ENCODE assay signal across 9 cellular contexts in the genomic region with DNA sequence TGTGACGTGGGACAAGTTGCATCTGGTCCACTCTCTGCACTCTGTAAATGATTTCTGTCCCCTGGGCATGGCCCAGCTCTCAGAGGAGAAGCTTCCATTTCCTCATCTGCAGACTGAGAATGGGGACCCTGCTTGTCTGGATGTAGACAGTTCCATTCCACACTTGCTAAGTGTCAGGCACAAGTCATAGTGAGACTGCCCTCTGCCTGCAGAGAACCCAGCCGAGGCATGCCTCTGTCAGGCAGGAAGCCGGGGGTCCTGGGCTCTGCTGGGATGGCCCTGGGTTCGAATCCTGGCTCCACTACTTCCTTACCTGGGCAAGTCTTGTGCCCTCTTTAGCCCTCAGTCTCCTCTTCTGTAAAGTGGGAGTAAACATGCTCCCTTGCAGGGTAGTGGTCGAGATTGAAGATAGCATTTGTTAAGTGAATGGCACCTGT. TPM values are rescaled to one million over a fixed set of nuclear protein-coding genes. Genes with fewer than 3 reads are reported as not detected.
A peak's percentile ranks its signal among the peaks of the same experiment; 100 is the strongest.
DNase-seq lines count a peak whose midpoint lies in the region; ATAC-seq, FAIRE-seq and TF ChIP-seq lines count a peak whose summit lies in the region.
"Had no signal": no experiment of that assay in that cellular context is flagged by ENCODE, and none has a peak within 500 bp of the region (broad histone marks: within the 10 kb centered on the region; RNA-seq: fewer than 3 reads in every experiment).

No MANE protein-coding gene starts in this region.

- H2AK5ac ChIP-seq in H1 (ENCODE audit: low read depth, low read length): no peak overlapping the region; the same call in 1 of the 2 replicates

- TF ChIP-seq CTCF in CD4-positive, alpha-beta T cell (IDR thresholded peaks at IDR 0.05): no peak
- TF ChIP-seq CTCF in OCI-LY7 (conservative IDR thresholded peaks at IDR 0.05; ENCODE audit: low read length) (peak; percentile 72), H1 (IDR thresholded peaks at IDR 0.05; ENCODE audit: control extremely low read depth in 1 of 3, insufficient read depth in 1 of 3, low read depth in 1 of 3, low read length in 3 of 3) (peak in 1 of 3 experiments; percentile 3; a peak in 1 of 4 replicates)

- H4K5ac ChIP-seq in H1 (ENCODE audit: insufficient read length, low read depth, low read length): no peak overlapping the region

- DNase-seq in CD4-positive, alpha-beta T cell: no peak
- peak; percentile 81 for DNase-seq in OCI-LY7 (ENCODE audit: low spot score)
- no peak for DNase-seq in H1 (ENCODE audit: low read depth in 1 of 2, low spot score in 2 of 2)
- peak; percentile 23 for DNase-seq in stimulated activated CD8-positive, alpha-beta memory T cell treated with anti-CD3 and anti-CD28 coated beads, Interleukin-4, amount 100 ng/mL, for 24 hours (ENCODE audit: low read depth)
- no peak for DNase-seq in NCI-H1694 treated with DMSO at 0.1 percent for 48 hours (lab: John Stamatoyannopoulos, UW)
- DNase-seq in NCI-H2196 treated with DMSO at 0.1 percent for 48 hours (lab: John Stamatoyannopoulos, UW; ENCODE audit: unreplicated experiment): no peak

- H3K27me3 Mint-ChIP-seq in CD4-positive, alpha-beta T cell: peaks cover 8% of the 10 kb centered on the region

- H3K36me3 Mint-ChIP-seq in CD4-positive, alpha-beta T cell (ENCODE audit: low read depth): peaks cover 16% of the 10 kb centered on the region

- 85% methylated on average over 5 of the region's 5 CpGs; no CpG with 5 or more reads in 1 of the 2 experiments for WGBS in H1 (ENCODE audit: extremely low coverage in 1 of 2, insufficient coverage in 1 of 2, insufficient read length in 1 of 2, insufficient replicate concordance in 2 of 2, low coverage in 1 of 2, low lambda C conversion rate in 2 of 2, missing lambda C conversion rate in 1 of 2), 2 experiments

- H2BK12ac ChIP-seq in H1 (ENCODE audit: low read depth, low read length): no peak overlapping the region

- peak overlapping the region; percentile 84 for H3K4me3 ChIP-seq in OCI-LY7 (ENCODE audit: low read depth, low read length, poor library complexity, severe bottlenecking)
- no peak overlapping the region for H3K4me3 ChIP-seq in H1 (ENCODE audit: extremely low read depth in 1 of 4, insufficient read depth in 2 of 4, low read depth in 3 of 4, low read length in 4 of 4)
- H3K4me3 ChIP-seq: mucosa of descending colon had no signal

- peak overlapping the region; percentile 87 for H3K27ac ChIP-seq in CD4-positive, alpha-beta T cell (ENCODE audit: low read depth, low read length)
- H3K27ac ChIP-seq in OCI-LY7 (ENCODE audit: low read depth, low read length, poor library complexity, severe bottlenecking): peak overlapping the region; percentile 95
- no peak overlapping the region for H3K27ac ChIP-seq in H1 (ENCODE audit: low read depth, low read length)

- H3K4me1 Mint-ChIP-seq in CD4-positive, alpha-beta T cell (ENCODE audit: low read depth): peaks cover 54% of the 10 kb centered on the region

- H4K91ac ChIP-seq in H1 (replicated peaks; ENCODE audit: insufficient read length, low read length): no peak overlapping the region

- BruUV-seq in OCI-LY7 (replicated peaks; lab: Mats Ljungman, UMichigan): no TSS peak

- peaks cover 11% of the 10 kb centered on the region for H3K36me3 ChIP-seq in OCI-LY7 (ENCODE audit: insufficient read depth, low read length)
- H3K36me3 ChIP-seq in H1 (ENCODE audit: control insufficient read depth in 2 of 4, insufficient read depth in 4 of 4, low read length in 3 of 4): no peaks in the 10 kb centered on the region

- 0 out of 2 replicates have a peak overlapping the region, but pooled peaks have one; percentile 19 for H3K18ac ChIP-seq in H1 (ENCODE audit: extremely low read depth, low read length)

- no peak for TF ChIP-seq RAD21 in H1 (IDR thresholded peaks at IDR 0.05 in 1 of 2, conservative IDR thresholded peaks at IDR 0.05 in 1 of 2; ENCODE audit: low read depth in 2 of 2, low read length in 2 of 2)

- H3K79me2 ChIP-seq in OCI-LY7 (ENCODE audit: insufficient read depth, low read depth, low read length) (peaks cover 51% of the 10 kb centered on the region), H1 (ENCODE audit: control insufficient read depth in 1 of 2, insufficient read depth in 2 of 2, low read length in 2 of 2) (peaks cover 0 to 36% of the 10 kb centered on the region in 2 experiments; a peak in 2 of 4 replicates)

- H3K9me3 Mint-ChIP-seq in CD4-positive, alpha-beta T cell: no peaks in the 10 kb centered on the region

- no peak overlapping the region for H4K8ac ChIP-seq in H1 (ENCODE audit: extremely low read depth, insufficient read depth, low read length)

- H2BK20ac ChIP-seq in H1 (ENCODE audit: low read length): no peak overlapping the region

- no peak for FAIRE-seq in H1 (lab: Jason Lieb, UNC)

- no peak overlapping the region for H3K14ac ChIP-seq in H1 (ENCODE audit: insufficient read length)

- no peaks in the 10 kb centered on the region for H3K27me3 ChIP-seq in CD4-positive, alpha-beta T cell (ENCODE audit: control insufficient read depth, insufficient read depth, low read length)
- peaks cover 0 to 5% (median 5%) of the 10 kb centered on the region in 4 experiments; a peak in 5 of 7 replicates for H3K27me3 ChIP-seq in H1 (replicated peaks in 1 of 4; ENCODE audit: control insufficient read depth in 3 of 4, extremely low read depth in 1 of 4, insufficient read depth in 3 of 4, low read length in 3 of 4)

- H3K79me1 ChIP-seq in H1 (ENCODE audit: low read depth, low read length): peaks cover 23% of the 10 kb centered on the region

- no peak overlapping the region for H3K56ac ChIP-seq in H1 (replicated peaks; ENCODE audit: insufficient read length, low read depth, low read length)

- H3K9ac ChIP-seq in H1 (replicated peaks in 1 of 4; ENCODE audit: extremely low read depth in 1 of 4, low read depth in 3 of 4, low read length in 3 of 4): no peak overlapping the region

- peak overlapping the region; percentile 98 for H3K27ac Mint-ChIP-seq in CD4-positive, alpha-beta T cell

- H2BK120ac ChIP-seq in H1 (replicated peaks; ENCODE audit: low read depth, low read length): no peak overlapping the region

- CTCF ChIA-PET in CD4-positive, alpha-beta T cell (lab: Charles Lee): interaction anchor here (0.9 to 2.6 kb wide), 5 partner anchors 9 to 245 kb away, joined by 3 to 16 read pairs (median 5); partner anchors contain the start of gene USP22
- CTCF ChIA-PET in OCI-LY7 (lab: Charles Lee; ENCODE audit: unreplicated experiment): interaction anchor here (2.1 kb wide), 1 partner anchor 9 kb away, joined by 13 read pairs; no protein-coding TSS in a partner anchor
- CTCF ChIA-PET in H1 (lab: Charles Lee; ENCODE audit: partially characterized antibody): interaction anchor here (0.6 to 4.3 kb wide), 4 partner anchors 13 to 224 kb away, joined by 3 to 17 read pairs (median 4); no protein-coding TSS in a partner anchor

- H3K4me1 ChIP-seq in OCI-LY7 (ENCODE audit: insufficient read depth, low read length, poor library complexity, severe bottlenecking): peaks cover 44% of the 10 kb centered on the region
- H3K4me1 ChIP-seq in H1 (replicated peaks in 1 of 4; ENCODE audit: control insufficient read depth in 3 of 4, insufficient read depth in 4 of 4, low read length in 3 of 4): peaks cover 0 to 19% (median 9%) of the 10 kb centered on the region in 4 experiments; a peak in 6 of 7 replicates

- POLR2A ChIA-PET in CD4-positive, alpha-beta T cell (lab: Charles Lee): interaction anchor here (0.7 to 3.0 kb wide), 4 partner anchors 11 to 245 kb away, joined by 3 to 36 read pairs (median 6); partner anchors contain the start of genes NATD1 and USP22
- POLR2A ChIA-PET in OCI-LY7 (lab: Charles Lee) (interaction anchor here (0.6 to 4.4 kb wide), 2 partner anchors 12 to 73 kb away, joined by 6 to 31 read pairs; no protein-coding TSS in a partner anchor), H1 (lab: Charles Lee; ENCODE audit: partially characterized antibody) (no interaction called here)

- no peaks in the 10 kb centered on the region for H3K9me2 ChIP-seq in OCI-LY7 (ENCODE audit: insufficient read depth, low read length)

- H2BK5ac ChIP-seq in H1 (ENCODE audit: low read depth, low read length): no peak overlapping the region

- no peak for TF ChIP-seq EP300 in H1 (IDR thresholded peaks at IDR 0.05; ENCODE audit: borderline replicate concordance in 1 of 2, low read depth in 2 of 2, low read length in 2 of 2)

- H3K9me3 ChIP-seq in CD4-positive, alpha-beta T cell (ENCODE audit: control insufficient read depth, low read length): no peaks in the 10 kb centered on the region
- H3K9me3 ChIP-seq in OCI-LY7 (ENCODE audit: low read length) (no peaks in the 10 kb centered on the region), H1 (ENCODE audit: insufficient read depth in 2 of 2, low read depth in 1 of 2, low read length in 1 of 2) (peaks cover 9 to 24% of the 10 kb centered on the region in 2 experiments; a peak in 3 of 4 replicates)

- no peak for ATAC-seq in CD4-positive, alpha-beta T cell (ENCODE audit: poor library complexity)
- ATAC-seq in GM19397 (IDR thresholded peaks at IDR 0.05; ENCODE audit: unreplicated experiment) (peak; percentile 5), HG03521 (IDR thresholded peaks at IDR 0.05; ENCODE audit: unreplicated experiment) (no peak)

- H2BK15ac ChIP-seq in H1 (ENCODE audit: low read length): peak overlapping the region; percentile 61; the same call in 1 of the 2 replicates

- H3K23me2 ChIP-seq in H1 (ENCODE audit: low read depth, low read length): peaks cover 8% of the 10 kb centered on the region; the same call in 1 of the 2 replicates

- H3K4ac ChIP-seq in H1 (replicated peaks; ENCODE audit: insufficient read length, low read depth, low read length): no peak overlapping the region

- H3K4me2 ChIP-seq in OCI-LY7 (ENCODE audit: low read length): peak overlapping the region; percentile 92
- no peak overlapping the region for H3K4me2 ChIP-seq in H1 (ENCODE audit: insufficient read depth in 1 of 2, low read depth in 2 of 2, low read length in 2 of 2)

- no peak for TF ChIP-seq POLR2A in H1 (IDR thresholded peaks at IDR 0.05; ENCODE audit: control extremely low read depth in 1 of 2, low read depth in 2 of 2, low read length in 2 of 2)

- peak overlapping the region; percentile 74 for H3K4me3 Mint-ChIP-seq in CD4-positive, alpha-beta T cell

- intact Hi-C loops in CD4-positive, alpha-beta T cell (cut with DNase I, micrococcal nuclease): loop anchor here (1.0 to 10.0 kb wide), 5 partner anchors 10 to 1134 kb away; partner anchors contain the start of genes NATD1 (in 1 of the 2) and USP22 (in 1 of the 2)
- intact Hi-C loops in OCI-LY7 (cut with micrococcal nuclease; ENCODE audit: unreplicated experiment): loop anchor here (5.0 kb wide), 1 partner anchor 246 kb away; the partner anchor contains the start of gene USP22

- H4K20me1 ChIP-seq in OCI-LY7 (ENCODE audit: insufficient read depth, low read length): no peaks in the 10 kb centered on the region
- peaks cover 4 to 5% of the 10 kb centered on the region in 2 experiments for H4K20me1 ChIP-seq in H1 (replicated peaks in 1 of 2; ENCODE audit: control insufficient read depth in 1 of 2, insufficient read depth in 2 of 2, low read length in 2 of 2)

- H3K23ac ChIP-seq in H1 (ENCODE audit: insufficient read length): no peak overlapping the region

- H2AFZ ChIP-seq in OCI-LY7 (ENCODE audit: low read length) (no peak overlapping the region), H1 (ENCODE audit: low read length) (no peak overlapping the region)

RNA-seq across cellular contexts. Expression of gene MAP2K3, which starts 4.1 kb away (rescaled TPM):
- total RNA-seq in CD4-positive, alpha-beta T cell: 10 to 100 TPM; 36.8 to 38.5 TPM
- 13.6 and 27.8 TPM in 2 replicates for total RNA-seq in OCI-LY7 (2014; rRNA removed; shearing (Covaris generic))
- total RNA-seq in OCI-LY7 (2022): 70.3 and 71.5 TPM in 2 replicates
- 32.4 and 33.5 TPM in 2 replicates for total RNA-seq in H1 (2021; fragmentation: NEBNext Ultra II Directional; extraction: Animal tissue kit (Norgen Biotek cat#: 25700))
- polyA plus RNA-seq in H1 (2011; rRNA removed): 16.9 and 24.3 TPM in 2 replicates
- polyA plus RNA-seq in H1 (2011; cell fraction: cytosol; rRNA removed): 15.7 TPM
- polyA plus RNA-seq in H1 (2011; cell fraction: nucleus; rRNA removed): 17.8 TPM
- 17.6 to 31.6 TPM (median 28.7 TPM) in 4 replicates for polyA plus RNA-seq in H1 (2012, experiment 1 of 2)
- polyA plus RNA-seq in H1 (2012, experiment 2 of 2): 29.4 TPM
- 19.3 TPM for polyA plus RNA-seq in H1 (2013, experiment 1 of 2)
- 20.9 TPM for polyA plus RNA-seq in H1 (2013, experiment 2 of 2)
- polyA minus RNA-seq in H1 (2011; rRNA and poly(A)+ RNA removed): 8.4 and 10.1 TPM in 2 replicates
- polyA minus RNA-seq in H1 (2011; cell fraction: cytosol; rRNA and poly(A)+ RNA removed): 8.6 TPM
- polyA minus RNA-seq in H1 (2011; cell fraction: nucleus; rRNA and poly(A)+ RNA removed): 13.8 TPM

RNA-seq across cellular contexts. Expression of gene NATD1, which starts 35.4 kb away (rescaled TPM):
- 1 to 10 TPM; 5.9 to 6.1 TPM for total RNA-seq in CD4-positive, alpha-beta T cell
- total RNA-seq in OCI-LY7 (2014; rRNA removed; shearing (Covaris generic)): 0.41 and 0.85 TPM in 2 replicates
- total RNA-seq in OCI-LY7 (2022): 6.0 and 6.8 TPM in 2 replicates
- total RNA-seq in H1 (2021; fragmentation: NEBNext Ultra II Directional; extraction: Animal tissue kit (Norgen Biotek cat#: 25700)): 7.5 and 8.4 TPM in 2 replicates
- 5.4 and 8.8 TPM in 2 replicates for polyA plus RNA-seq in H1 (2011; rRNA removed)
- 6.3 TPM for polyA plus RNA-seq in H1 (2011; cell fraction: cytosol; rRNA removed)
- 7.7 TPM for polyA plus RNA-seq in H1 (2011; cell fraction: nucleus; rRNA removed)
- 5.8 to 7.2 TPM (median 5.9 TPM) in 4 replicates for polyA plus RNA-seq in H1 (2012, experiment 1 of 2)
- polyA plus RNA-seq in H1 (2012, experiment 2 of 2): 5.1 TPM
- polyA plus RNA-seq in H1 (2013, experiment 1 of 2): 4.8 TPM
- polyA plus RNA-seq in H1 (2013, experiment 2 of 2): 4.8 TPM
- polyA minus RNA-seq in H1 (2011; rRNA and poly(A)+ RNA removed): 4.7 and 6.3 TPM in 2 replicates
- polyA minus RNA-seq in H1 (2011; cell fraction: cytosol; rRNA and poly(A)+ RNA removed): 5.9 TPM
- 5.7 TPM for polyA minus RNA-seq in H1 (2011; cell fraction: nucleus; rRNA and poly(A)+ RNA removed)

Comparison
In these comparisons a context has a peak if more than half of its experiments do, and no peak if none do; other contexts are left out.
1. DNase-seq: peak in OCI-LY7 (single experiment) and stimulated activated CD8-positive, alpha-beta memory T cell treated with anti-CD3 and anti-CD28 coated beads, Interleukin-4, amount 100 ng/mL, for 24 hours (single experiment); none in CD4-positive, alpha-beta T cell (0 of 10), H1 (0 of 2), NCI-H1694 treated with DMSO at 0.1 percent for 48 hours (single experiment) and NCI-H2196 treated with DMSO at 0.1 percent for 48 hours (single experiment).